30 cellular contexts compared by ENCODE assay signal in the genomic region with DNA sequence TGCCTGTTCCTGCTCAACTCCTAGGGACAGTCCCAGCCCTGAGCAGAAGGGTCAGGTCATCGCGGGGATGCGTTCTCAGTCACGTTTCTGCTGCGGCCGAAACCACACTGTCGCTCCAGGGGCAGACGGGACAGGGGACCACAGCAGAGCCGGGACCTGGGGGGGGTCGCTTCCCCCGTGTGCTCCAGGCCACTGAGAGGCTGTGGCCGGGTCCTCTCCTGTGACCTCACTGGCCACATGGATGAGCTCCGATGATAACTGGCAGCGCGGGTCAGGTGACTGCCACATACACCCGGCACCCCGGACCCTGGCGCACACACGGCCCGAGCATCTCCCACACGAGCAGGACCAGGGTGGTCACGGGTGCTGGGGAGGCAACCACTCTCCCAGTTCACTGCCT.
"Had no signal": no experiment of that assay in that cellular context is flagged by ENCODE, and none has a peak within 500 bp of the region (broad histone marks: within the 10 kb centered on the region; RNA-seq: fewer than 3 reads in every experiment).

No MANE protein-coding gene starts in this region.

- H3K4me3 Mint-ChIP-seq: activated T-helper 1 cell treated with anti-CD3 and anti-CD28 coated beads, Interleukin-12 subunit alpha, Interleukin-12 subunit beta, Interleukin-2, Interleukin-4 antibody, amounts not matched to agents 30 ng/mL and 10 ng/mL and 1 ng/mL, durations not matched to agents 14 hours and 24 hours and 36 hours; effector memory CD8-positive, alpha-beta T cell; naive B cell; nephron progenitor cell; stimulated activated effector memory CD8-positive, alpha-beta T cell treated with anti-CD3 and anti-CD28 coated beads, Interleukin-12 subunit alpha, Interleukin-12 subunit beta, amount 100 ng/mL, for 72 hours; stimulated activated naive CD8-positive, alpha-beta T cell treated with anti-CD3 and anti-CD28 coated beads, Interleukin-15, Interleukin-2, amounts not matched to agents 100 ng/mL and 50 ng/mL, for 24 hours; type B pancreatic cell had no signal

- FAIRE-seq: astrocyte, islet of Langerhans had no signal

- H3K27me3 ChIP-seq: brain microvascular endothelial cell, gastrocnemius medialis, neutrophil, uterus had no signal

- H3K9me3 ChIP-seq: gastrocnemius medialis, neutrophil, thoracic aorta, uterus had no signal

- H3K36me3 ChIP-seq: uterus had no signal

- H3K4me3 ChIP-seq: gastrocnemius medialis, skin epidermis, thoracic aorta, uterus had no signal

- H3K27ac ChIP-seq: brain microvascular endothelial cell, neutrophil, skin epidermis, thoracic aorta, uterus had no signal

- H3K9me3 Mint-ChIP-seq: activated T-helper 1 cell treated with anti-CD3 and anti-CD28 coated beads, Interleukin-12 subunit alpha, Interleukin-12 subunit beta, Interleukin-2, Interleukin-4 antibody, amounts not matched to agents 30 ng/mL and 10 ng/mL and 1 ng/mL, durations not matched to agents 14 hours and 24 hours and 36 hours; effector memory CD8-positive, alpha-beta T cell; naive B cell; nephron progenitor cell; stimulated activated effector memory CD8-positive, alpha-beta T cell treated with anti-CD3 and anti-CD28 coated beads, Interleukin-12 subunit alpha, Interleukin-12 subunit beta, amount 100 ng/mL, for 72 hours; stimulated activated naive CD8-positive, alpha-beta T cell treated with anti-CD3 and anti-CD28 coated beads, Interleukin-15, Interleukin-2, amounts not matched to agents 100 ng/mL and 50 ng/mL, for 24 hours; type B pancreatic cell had no signal

- ATAC-seq: effector memory CD8-positive, alpha-beta T cell; gastrocnemius medialis; left ventricle myocardium superior; sciatic nerve; stimulated activated effector memory CD8-positive, alpha-beta T cell treated with anti-CD3 and anti-CD28 coated beads, Interleukin-12 subunit alpha, Interleukin-12 subunit beta, amount 100 ng/mL, for 72 hours had no signal

- H3K4me1 Mint-ChIP-seq: stimulated activated effector memory CD8-positive, alpha-beta T cell treated with anti-CD3 and anti-CD28 coated beads, Interleukin-12 subunit alpha, Interleukin-12 subunit beta, amount 100 ng/mL, for 72 hours had no signal

- H3K36me3 Mint-ChIP-seq: naive B cell had no signal

- H3K4me1 ChIP-seq: gastrocnemius medialis, uterus had no signal

- H3K27me3 Mint-ChIP-seq: effector memory CD8-positive, alpha-beta T cell; naive B cell; stimulated activated naive CD8-positive, alpha-beta T cell treated with anti-CD3 and anti-CD28 coated beads, Interleukin-15, Interleukin-2, amounts not matched to agents 100 ng/mL and 50 ng/mL, for 24 hours; type B pancreatic cell had no signal

- H3K27ac Mint-ChIP-seq: activated T-helper 1 cell treated with anti-CD3 and anti-CD28 coated beads, Interleukin-12 subunit alpha, Interleukin-12 subunit beta, Interleukin-2, Interleukin-4 antibody, amounts not matched to agents 30 ng/mL and 10 ng/mL and 1 ng/mL, durations not matched to agents 14 hours and 24 hours and 36 hours; effector memory CD8-positive, alpha-beta T cell; nephron progenitor cell; stimulated activated effector memory CD8-positive, alpha-beta T cell treated with anti-CD3 and anti-CD28 coated beads, Interleukin-12 subunit alpha, Interleukin-12 subunit beta, amount 100 ng/mL, for 72 hours; stimulated activated naive CD8-positive, alpha-beta T cell treated with anti-CD3 and anti-CD28 coated beads, Interleukin-15, Interleukin-2, amounts not matched to agents 100 ng/mL and 50 ng/mL, for 24 hours; type B pancreatic cell had no signal

- DNase-seq: activated CD4-positive, alpha-beta T cell treated with anti-CD3 and anti-CD28 coated beads for 4 hours; activated CD4-positive, alpha-beta T cell treated with anti-CD3 and anti-CD28 coated beads, Interleukin-2, amount 50 U/mL, for 4 hours; activated CD4-positive, CD25-positive, alpha-beta regulatory T cell; activated gamma-delta T cell; activated naive CD4-positive, alpha-beta T cell treated with anti-CD3 and anti-CD28 coated beads, Interleukin-2, amount 50 U/mL, for 16 hours; activated T-cell treated with anti-CD3 and anti-CD28 coated beads for 4 hours; amniotic stem cell; brain microvascular endothelial cell; caudate nucleus; cortex of kidney; effector memory CD8-positive, alpha-beta T cell; erythroblast; gastrocnemius medialis; glutamatergic neuron; left ventricle myocardium superior; mammary epithelial cell; naive B cell; nephron progenitor cell; stimulated activated CD4-positive, alpha-beta T cell treated with anti-CD3 and anti-CD28 coated beads, Interleukin-4, amount 100 ng/mL, for 24 hours; uterus had no signal
